Comparison of ENCODE assay signal across 9 cellular contexts in genomic region chr17:38799501-38800236, GRCh38. TPM values are rescaled to one million over a fixed set of nuclear protein-coding genes. Genes with fewer than 3 reads are reported as not detected.
DNase-seq lines count a peak whose midpoint lies in the region; ATAC-seq, FAIRE-seq and TF ChIP-seq lines count a peak whose summit lies in the region.
"Had no signal": no experiment of that assay in that cellular context is flagged by ENCODE, and none has a peak within 500 bp of the region (broad histone marks: within the 10 kb centered on the region; RNA-seq: fewer than 3 reads in every experiment).

TSS of gene PIP4K2B (minus strand) at chr17:38799556. CDS start at chr17:38799424, 132 bp downstream.

- no peaks in the 10 kb centered on the region for H3K9me3 ChIP-seq in kidney (ENCODE audit: control insufficient read depth in 1 of 2, low read length in 2 of 2)

- FAIRE-seq in kidney (lab: Jason Lieb, UNC) = no peak
- FAIRE-seq: colon had no signal

- peak; percentile 87 for ATAC-seq in HG03439 (IDR thresholded peaks at IDR 0.05; ENCODE audit: unreplicated experiment)

- no peak for TF ChIP-seq CTCF in kidney (IDR thresholded peaks at IDR 0.05; ENCODE audit: borderline replicate concordance, extremely low read depth, insufficient read depth)

- H3K4me3 ChIP-seq in kidney (ENCODE audit: low read length in 2 of 2) = peak within 1 kb of the TSS; percentile 69 to 78

- peak within 1 kb of the TSS; percentile 82 for H3K9ac ChIP-seq in kidney (ENCODE audit: low read length in 2 of 2)

- H3K4me1 ChIP-seq in kidney (ENCODE audit: control insufficient read depth in 1 of 2, insufficient read depth in 1 of 2, low read depth in 1 of 2, low read length in 2 of 2) = peaks cover 7 to 22% of the 10 kb centered on the region in 2 donors

- intact Hi-C loops in kidney (cut with DNase I) = no loop called here

- H3K27ac ChIP-seq in kidney (ENCODE audit: low read depth in 2 of 2, low read length in 2 of 2) = peak within 1 kb of the TSS; percentile 98

- peaks cover 15 to 29% of the 10 kb centered on the region in 2 donors for H3K36me3 ChIP-seq in kidney (ENCODE audit: control insufficient read depth in 1 of 2, insufficient read depth in 2 of 2, low read length in 2 of 2)

- peak; percentile 99 for DNase-seq in Ammon's horn (ENCODE audit: low spot score)
- DNase-seq in GM19238 (ENCODE audit: insufficient read length, low spot score) = peak; percentile 98
- DNase-seq in NCI-H510A treated with DMSO at 0.1 percent for 48 hours (lab: John Stamatoyannopoulos, UW) = peak; percentile 96
- peak; percentile 71 to 85 for DNase-seq in activated CD4-positive, alpha-beta T cell treated with anti-CD3 and anti-CD28 coated beads for 24 hours (ENCODE audit: low read depth in 2 of 2)
- DNase-seq in cerebellum (ENCODE audit: low spot score) = peak; percentile 99
- peak; percentile 98 for DNase-seq in kidney
- DNase-seq in stimulated activated CD4-positive, alpha-beta T cell treated with anti-CD3 and anti-CD28 coated beads, Interleukin-15, amount 100 ng/mL, for 1 hour (ENCODE audit: low read depth in 1 of 2, low spot score in 1 of 2) = peak; percentile 70 to 75

RNA-seq across cellular contexts. Expression of gene PIP4K2B, which starts in this region (rescaled TPM):
- total RNA-seq in cerebellum (131 TPM), kidney (41.2 TPM)
- polyA plus RNA-seq in kidney (ENCODE audit: insufficient read depth, low read depth, low replicate concordance) = 15.3 TPM

Comparison
In these comparisons a context has a peak if more than half of its experiments do, and no peak if none do; other contexts are left out.
1. Peak in every context shown above with its lines: DNase-seq, ATAC-seq, H3K4me3 ChIP-seq and H3K27ac ChIP-seq.